ENCODE assay signal across 24 cellular contexts in the genomic region with DNA sequence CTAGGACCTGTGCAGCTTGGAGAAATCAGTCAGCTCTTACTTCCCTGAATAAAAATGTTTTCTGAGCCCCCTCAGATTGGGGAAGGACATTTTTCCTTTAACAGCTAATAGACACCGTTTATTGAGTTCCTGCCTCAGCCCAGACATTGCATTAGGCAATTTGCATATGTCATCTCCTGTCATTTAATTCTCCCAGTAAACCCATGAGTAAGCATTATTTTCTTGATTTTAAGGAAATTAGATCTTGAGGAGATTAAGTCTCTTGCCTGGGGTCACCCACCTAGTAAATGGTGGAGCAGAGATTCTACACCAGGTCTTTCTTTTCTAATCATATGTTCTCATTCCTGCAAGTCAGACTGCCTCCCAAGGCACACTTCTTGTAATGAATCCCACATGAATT.
DNase-seq lines count a peak whose midpoint lies in the region; ATAC-seq, FAIRE-seq and TF ChIP-seq lines count a peak whose summit lies in the region.
"Had no signal": no experiment of that assay in that cellular context is flagged by ENCODE, and none has a peak within 500 bp of the region (broad histone marks: within the 10 kb centered on the region; RNA-seq: fewer than 3 reads in every experiment).

No MANE protein-coding gene starts in this region.

- CTCF ChIA-PET in HepG2 (lab: Yijun Ruan, JAX; ENCODE audit: low intra/inter-chr PET ratio, low total read pairs), result no interaction called here
- CTCF ChIA-PET in K562 (lab: Yijun Ruan, JAX; ENCODE audit: low intra/inter-chr PET ratio), result no interaction called here

- H2AFZ ChIP-seq in HepG2 (ENCODE audit: low read length) (no peak overlapping the region), K562 (ENCODE audit: low read depth, low read length) (no peak overlapping the region)

- H3K27me3 ChIP-seq in HepG2 (ENCODE audit: control insufficient read depth in 1 of 2, insufficient read depth in 2 of 2, low read length in 2 of 2) (peaks cover 1 to 27% of the 10 kb centered on the region in 2 experiments; a peak in 3 of 5 replicates), right lobe of liver (no peaks in the 10 kb centered on the region), K562 (ENCODE audit: control insufficient read depth in 2 of 2, insufficient read depth in 2 of 2, low read length in 2 of 2) (peaks cover 0 to 17% of the 10 kb centered on the region in 2 experiments; a peak in 2 of 5 replicates)
- H3K27me3 ChIP-seq: BE2C, BLaER1 had no signal

- intact Hi-C loops in HepG2 (cut with micrococcal nuclease; ENCODE audit: unreplicated experiment) (no loop called here), right lobe of liver (cut with DNase I) (no loop called here), K562 (cut with micrococcal nuclease) (no loop called here)

- TF ChIP-seq RAD21 in HepG2 (CRISPR knock-in tag; IDR thresholded peaks at IDR 0.05) (no peak), K562 (CRISPR knock-in tag; conservative IDR thresholded peaks at IDR 0.05 in 1 of 2, IDR thresholded peaks at IDR 0.05 in 1 of 2) (no peak)

- BruUV-seq in HepG2 (replicated peaks; lab: Mats Ljungman, UMichigan) (no TSS peak), K562 (replicated peaks; lab: Mats Ljungman, UMichigan) (no TSS peak)

- H3K9me3 ChIP-seq in HepG2 (ENCODE audit: low read length) (no peaks in the 10 kb centered on the region), right lobe of liver (no peaks in the 10 kb centered on the region), K562 (replicated peaks; ENCODE audit: control insufficient read depth, insufficient read depth, low read depth, low read length) (no peaks in the 10 kb centered on the region)
- H3K9me3 ChIP-seq: BE2C, BLaER1 had no signal

- no peak overlapping the region for H3K4me3 ChIP-seq in HepG2 (replicated peaks in 1 of 3; ENCODE audit: insufficient read depth in 1 of 3, low read depth in 2 of 3, low read length in 3 of 3)
- H3K4me3 ChIP-seq in right lobe of liver, result no peak overlapping the region
- no peak overlapping the region for H3K4me3 ChIP-seq in K562
- H3K4me3 ChIP-seq: BLaER1, GM12878 had no signal

- WGBS in HepG2 (ENCODE audit: low lambda C conversion rate), result 14% methylated on average over 1 of the region's 1 CpG
- WGBS in right lobe of liver (ENCODE audit: insufficient coverage, low coverage, low lambda C conversion rate, missing lambda C conversion rate), result 0% methylated on average over 1 of the region's 1 CpG
- WGBS in K562 (ENCODE audit: insufficient coverage, low coverage, missing lambda C conversion rate), result 16% methylated on average over 1 of the region's 1 CpG

- H4K20me1 ChIP-seq in HepG2 (ENCODE audit: insufficient read depth, low read length) (no peaks in the 10 kb centered on the region), K562 (replicated peaks; ENCODE audit: control insufficient read depth, insufficient read depth, low read length) (0 out of 2 replicates have a peak, but pooled peaks cover 4% of the 10 kb centered on the region)
- H4K20me1 ChIP-seq: BLaER1 had no signal

- H3K4me1 ChIP-seq in HepG2 (ENCODE audit: insufficient read depth, low read length) (no peaks in the 10 kb centered on the region), right lobe of liver (no peaks in the 10 kb centered on the region), K562 (replicated peaks in 1 of 2; ENCODE audit: control insufficient read depth in 2 of 2, insufficient read depth in 2 of 2, low read length in 2 of 2) (peaks cover 28 to 37% of the 10 kb centered on the region in 2 experiments)
- H3K4me1 ChIP-seq: BLaER1 had no signal

- TF ChIP-seq CTCF in HepG2 (CRISPR knock-in tag; IDR thresholded peaks at IDR 0.05) (no peak), right lobe of liver (IDR thresholded peaks at IDR 0.05) (no peak), K562 (IDR thresholded peaks at IDR 0.05 in 2 of 3, conservative IDR thresholded peaks at IDR 0.05 in 1 of 3; ENCODE audit: insufficient read depth in 2 of 3, low read depth in 1 of 3, low read length in 3 of 3) (no peak)

- no peak for TF ChIP-seq POLR2A in HepG2 (IDR thresholded peaks at IDR 0.05; ENCODE audit: insufficient read depth in 1 of 2, low read depth in 2 of 2, low read length in 2 of 2)
- TF ChIP-seq POLR2A in right lobe of liver (IDR thresholded peaks at IDR 0.05), result no peak
- no peak for TF ChIP-seq POLR2A in K562 (conservative IDR thresholded peaks at IDR 0.05)

- H3K79me2 ChIP-seq in HepG2 (ENCODE audit: insufficient read depth, low read length) (no peaks in the 10 kb centered on the region), K562 (ENCODE audit: control insufficient read depth, insufficient read depth, low read length) (no peaks in the 10 kb centered on the region)

- no peaks in the 10 kb centered on the region for H3K9me1 ChIP-seq in K562 (ENCODE audit: control insufficient read depth, insufficient read depth, low read length)

- H3K36me3 ChIP-seq in HepG2 (replicated peaks in 1 of 2; ENCODE audit: control insufficient read depth in 1 of 2, insufficient read depth in 2 of 2, low read length in 2 of 2), result no peaks in the 10 kb centered on the region
- no peaks in the 10 kb centered on the region for H3K36me3 ChIP-seq in right lobe of liver
- no peaks in the 10 kb centered on the region for H3K36me3 ChIP-seq in K562 (ENCODE audit: control insufficient read depth, insufficient read depth, low read length)
- H3K36me3 ChIP-seq: BE2C, BLaER1 had no signal

- DNase-seq in HepG2 (ENCODE audit: low spot score) (no peak), right lobe of liver (no peak), K562 (ENCODE audit: extremely low read depth in 1 of 4, low spot score in 3 of 4) (no peak)
- DNase-seq: ACHN; BE2C; C1 segment of cervical spinal cord; CD4-positive, alpha-beta memory T cell; CD4-positive, CD25-positive, alpha-beta regulatory T cell; CD8-positive, alpha-beta memory T cell; COR-L47; DMS 273 treated with DMSO at 0.1 percent for 48 hours; DMS153; DMS53; DMS79; DND-41; EL; GDM1 had no signal

- H3K9ac ChIP-seq in HepG2 (ENCODE audit: insufficient read depth, low read depth, low read length) (no peak overlapping the region), K562 (ENCODE audit: insufficient read depth in 1 of 2, low read depth in 2 of 2, low read length in 2 of 2) (no peak overlapping the region)
- H3K9ac ChIP-seq: BLaER1 had no signal

- POLR2A ChIA-PET in HepG2 (lab: Yijun Ruan, JAX), result no interaction called here
- POLR2A ChIA-PET in K562 (lab: Yijun Ruan, JAX), result interaction anchor here (0.6 to 2.5 kb wide), 2 partner anchors 10 to 293 kb away, joined by 3 to 5 read pairs; no protein-coding TSS in a partner anchor

- H3K4me2 ChIP-seq in HepG2 (ENCODE audit: low read depth, low read length) (no peak overlapping the region), K562 (ENCODE audit: insufficient read depth, low read length) (no peak overlapping the region)
- H3K4me2 ChIP-seq: BLaER1 had no signal

- TF ChIP-seq EP300 in HepG2 (IDR thresholded peaks at IDR 0.05; ENCODE audit: low read depth in 2 of 2, low read length in 2 of 2) (no peak), HepG2 (CRISPR knock-in tag; IDR thresholded peaks at IDR 0.05; ENCODE audit: borderline replicate concordance) (no peak), K562 (IDR thresholded peaks at IDR 0.05; ENCODE audit: low read length) (no peak)

- in situ Hi-C loops in HepG2 (cut with HindIII; ENCODE audit: extremely low pct_ligation_motif_present, low pct_unique_long_range_greater_than_20kb), result no loop called here
- in situ Hi-C loops in K562 (cut with MboI), result no loop called here

- ATAC-seq in HepG2 (no peak), right lobe of liver (no peak), K562 (no peak), HG03460 (IDR thresholded peaks at IDR 0.05; ENCODE audit: unreplicated experiment) (no peak), GM21786 (IDR thresholded peaks at IDR 0.05; ENCODE audit: unreplicated experiment) (no peak)
- ATAC-seq: GM12878 had no signal

- H3K27ac ChIP-seq in HepG2 (ENCODE audit: extremely low read length, insufficient read depth, low read length), result no peak overlapping the region
- H3K27ac ChIP-seq in right lobe of liver, result no peak overlapping the region
- H3K27ac ChIP-seq in K562 (ENCODE audit: extremely low read depth, low read depth, low read length), result no peak overlapping the region
- H3K27ac ChIP-seq: 22Rv1, BLaER1 had no signal

- FAIRE-seq in HepG2 (lab: Jason Lieb, UNC) (no peak), K562 (lab: Jason Lieb, UNC) (no peak)
- FAIRE-seq: GM12878, GM12892, GM18507 had no signal

TF ChIP-seq in HepG2, 621 proteins besides CTCF, POLR2A, EP300 and RAD21 (continues in another document):
- no peak for TF ChIP-seq NFE2 (CRISPR knock-in tag; IDR thresholded peaks at IDR 0.05)
- TF ChIP-seq ZNF598 (CRISPR knock-in tag; IDR thresholded peaks at IDR 0.05; ENCODE audit: borderline replicate concordance), result no peak
- peak; percentile 43 to 69; a peak in 3 of 4 replicates for TF ChIP-seq MAFK (conservative IDR thresholded peaks at IDR 0.05 in 1 of 2, IDR thresholded peaks at IDR 0.05 in 1 of 2; ENCODE audit: low read length in 2 of 2)
- TF ChIP-seq MAFF (IDR thresholded peaks at IDR 0.05; ENCODE audit: low read depth, low read length), result peak; percentile 71
- no peak for TF ChIP-seq KMT2B (CRISPR knock-in tag; IDR thresholded peaks at IDR 0.05)
- TF ChIP-seq TBX3 (IDR thresholded peaks at IDR 0.05; ENCODE audit: borderline replicate concordance), result no peak
- TF ChIP-seq SIN3B (IDR thresholded peaks at IDR 0.05; ENCODE audit: low read length), result no peak
- no peak for TF ChIP-seq SNRNP70 (IDR thresholded peaks at IDR 0.05; ENCODE audit: low read depth, low read length)
- no peak for TF ChIP-seq MAZ (IDR thresholded peaks at IDR 0.05; ENCODE audit: borderline replicate concordance, low read depth, low read length)
- no peak for TF ChIP-seq MAZ (CRISPR knock-in tag; IDR thresholded peaks at IDR 0.05; ENCODE audit: low read depth)
- TF ChIP-seq ZNF205 (CRISPR knock-in tag; IDR thresholded peaks at IDR 0.05), result no peak
- TF ChIP-seq PHF21A (CRISPR knock-in tag; IDR thresholded peaks at IDR 0.05), result no peak

TF ChIP-seq in K562, 482 proteins besides CTCF, POLR2A, EP300 and RAD21 (continues in another document):
- no peak for TF ChIP-seq HIVEP1 (CRISPR knock-in tag; IDR thresholded peaks at IDR 0.05)
- TF ChIP-seq ZNF354B (CRISPR knock-in tag; IDR thresholded peaks at IDR 0.05), result no peak
- no peak for TF ChIP-seq ZKSCAN8 (CRISPR knock-in tag; IDR thresholded peaks at IDR 0.05)
- peak; percentile 61 for TF ChIP-seq MAFF (IDR thresholded peaks at IDR 0.05; ENCODE audit: low read length)
